ENCODE assay signal across 8 cellular contexts in genomic region chr11:96155627-96156378, GRCh38.
DNase-seq lines count a peak whose midpoint lies in the region; ATAC-seq and TF ChIP-seq lines count a peak whose summit lies in the region.

No MANE protein-coding gene starts in this region.

- peak overlapping the region; percentile 48 for H3K4me3 Mint-ChIP-seq in activated CD4-positive, alpha-beta T cell treated with anti-CD3 and anti-CD28 coated beads for 36 hours

- no peaks in the 10 kb centered on the region for H3K27me3 Mint-ChIP-seq in activated CD4-positive, alpha-beta T cell treated with anti-CD3 and anti-CD28 coated beads for 36 hours

- H3K9me3 Mint-ChIP-seq in activated CD4-positive, alpha-beta T cell treated with anti-CD3 and anti-CD28 coated beads for 36 hours (ENCODE audit: low read depth): no peaks in the 10 kb centered on the region

- peaks cover 60% of the 10 kb centered on the region for H3K4me1 Mint-ChIP-seq in activated CD4-positive, alpha-beta T cell treated with anti-CD3 and anti-CD28 coated beads for 36 hours

- peaks cover 0 to 31% (median 7%) of the 10 kb centered on the region in 4 donors for H3K4me1 ChIP-seq in Peyer's patch
- peaks cover 30% of the 10 kb centered on the region for H3K4me1 ChIP-seq in iPS-15b (ENCODE audit: control insufficient read depth, insufficient read depth, low read length)
- H3K4me1 ChIP-seq in skeletal muscle satellite cell (ENCODE audit: control insufficient read depth, insufficient read depth, low read length): peaks cover 58% of the 10 kb centered on the region

- no peaks in the 10 kb centered on the region for H3K36me3 ChIP-seq in Peyer's patch
- no peaks in the 10 kb centered on the region for H3K36me3 ChIP-seq in iPS-15b (ENCODE audit: control insufficient read depth, insufficient read depth, low read length)
- H3K36me3 ChIP-seq in skeletal muscle satellite cell (ENCODE audit: insufficient read depth, low read length): no peaks in the 10 kb centered on the region

- peak; percentile 85 for DNase-seq in activated CD4-positive, alpha-beta T cell treated with anti-CD3 and anti-CD28 coated beads for 36 hours
- DNase-seq in activated CD4-positive, alpha-beta T cell treated with anti-CD3 and anti-CD28 coated beads, Interleukin-2, amount 50 U/mL, for 1 hour: no peak
- DNase-seq in Peyer's patch (peak; percentile 30 to 76 (median 61)), astrocyte of the cerebellum (ENCODE audit: low read depth) (peak; percentile 97), retina (no peak)

- peak overlapping the region; percentile 12 for H3K9ac ChIP-seq in iPS-15b (ENCODE audit: low read depth, low read length)
- H3K9ac ChIP-seq in skeletal muscle satellite cell (ENCODE audit: low read depth, low read length): peak overlapping the region; percentile 79

- H3K4me3 ChIP-seq in Peyer's patch (no peak overlapping the region), astrocyte of the cerebellum (ENCODE audit: low read depth, low read length) (peak overlapping the region; percentile 2), iPS-15b (ENCODE audit: low read depth, low read length) (no peak overlapping the region), skeletal muscle satellite cell (ENCODE audit: low read length) (peak overlapping the region; percentile 52)

- peak overlapping the region; percentile 77 for H3K4me2 ChIP-seq in skeletal muscle satellite cell (ENCODE audit: low read length)

- peaks cover 25% of the 10 kb centered on the region for H3K36me3 Mint-ChIP-seq in activated CD4-positive, alpha-beta T cell treated with anti-CD3 and anti-CD28 coated beads for 36 hours (ENCODE audit: low read depth)

- in situ Hi-C loops in astrocyte of the cerebellum (cut with HindIII; ENCODE audit: low sequenced_read_pairs): no loop called here

- no peak for TF ChIP-seq POLR2A in Peyer's patch (IDR thresholded peaks at IDR 0.05)

- peak overlapping the region; percentile 98 for H3K27ac Mint-ChIP-seq in activated CD4-positive, alpha-beta T cell treated with anti-CD3 and anti-CD28 coated beads for 36 hours

- POLR2A ChIA-PET in activated CD4-positive, alpha-beta T cell treated with anti-CD3 and anti-CD28 coated beads for 36 hours (lab: Charles Lee): interaction anchor here (0.6 to 1.1 kb wide), 4 partner anchors 34 to 187 kb away, joined by 3 to 10 read pairs (median 4); partner anchors contain the start of gene MAML2

- H3K27me3 ChIP-seq in Peyer's patch (no peaks in the 10 kb centered on the region), iPS-15b (ENCODE audit: control insufficient read depth, insufficient read depth, low read length) (no peaks in the 10 kb centered on the region), skeletal muscle satellite cell (ENCODE audit: control insufficient read depth, insufficient read depth, low read length) (no peaks in the 10 kb centered on the region)

- CTCF ChIA-PET in activated CD4-positive, alpha-beta T cell treated with anti-CD3 and anti-CD28 coated beads for 36 hours (lab: Charles Lee): interaction anchor here (0.6 to 3.1 kb wide), 8 partner anchors 11 to 187 kb away, joined by 3 to 10 read pairs (median 4); partner anchors contain the start of gene MAML2

- H3K9me3 ChIP-seq in Peyer's patch (no peaks in the 10 kb centered on the region), iPS-15b (ENCODE audit: control insufficient read depth, insufficient read depth, low read length) (no peaks in the 10 kb centered on the region), skeletal muscle satellite cell (replicated peaks; ENCODE audit: low read length) (no peaks in the 10 kb centered on the region)

- H3K27ac ChIP-seq in Peyer's patch: peak overlapping the region; percentile 57 to 82 (median 68)

- peak in 2 of 6 experiments; percentile 17 to 18 for TF ChIP-seq CTCF in Peyer's patch (IDR thresholded peaks at IDR 0.05)
- TF ChIP-seq CTCF in astrocyte of the cerebellum (IDR thresholded peaks at IDR 0.05; ENCODE audit: low read depth, low read length, missing control alignments): peak; percentile 37

- intact Hi-C loops in activated CD4-positive, alpha-beta T cell treated with anti-CD3 and anti-CD28 coated beads for 36 hours (cut with DNase I, micrococcal nuclease): loop anchor here (1.0 to 2.0 kb wide), 3 partner anchors 32 to 142 kb away; no protein-coding TSS in a partner anchor

- ATAC-seq in activated CD4-positive, alpha-beta T cell treated with anti-CD3 and anti-CD28 coated beads for 36 hours: peak; percentile 62
- peak; percentile 78 for ATAC-seq in HG02885 (IDR thresholded peaks at IDR 0.05; ENCODE audit: poor library complexity, unreplicated experiment)

Comparison
In these comparisons a context has a peak if more than half of its experiments do, and no peak if none do; other contexts are left out.
1. DNase-seq: peak in activated CD4-positive, alpha-beta T cell treated with anti-CD3 and anti-CD28 coated beads for 36 hours (single experiment), Peyer's patch (3 of 3) and astrocyte of the cerebellum (single experiment); none in activated CD4-positive, alpha-beta T cell treated with anti-CD3 and anti-CD28 coated beads, Interleukin-2, amount 50 U/mL, for 1 hour (single experiment) and retina (single experiment).
2. H3K4me3 ChIP-seq: peak in astrocyte of the cerebellum (single experiment) and skeletal muscle satellite cell (single experiment); none in Peyer's patch (0 of 4) and iPS-15b (single experiment).